In genomic region chr6:88544986-88545612, GRCh38 we compare ENCODE assay signal across 31 cellular contexts.
"Had no signal": no experiment of that assay in that cellular context is flagged by ENCODE, and none has a peak within 500 bp of the region (broad histone marks: within the 10 kb centered on the region; RNA-seq: fewer than 3 reads in every experiment).

No MANE protein-coding gene starts in this region.

- H3K4me3 ChIP-seq: adrenal gland, body of pancreas, esophagus squamous epithelium had no signal

- H3K27me3 Mint-ChIP-seq: activated B cell treated with CpG ODN at 0.5 μM for 24 hours; activated CD8-positive, alpha-beta memory T cell treated with anti-CD3 and anti-CD28 coated beads, Interleukin-2, amount 10 ng/mL, durations not matched to agents 7 days and 5 days; activated naive CD8-positive, alpha-beta T cell treated with anti-CD3 and anti-CD28 coated beads for 36 hours had no signal

- H3K27me3 ChIP-seq: adrenal gland, body of pancreas, esophagus squamous epithelium had no signal

- DNase-seq: activated B cell treated with CpG ODN at 0.5 μM for 24 hours; activated CD4-positive, alpha-beta T cell treated with anti-CD3 and anti-CD28 coated beads for 48 hours; activated CD4-positive, alpha-beta T cell treated with anti-CD3 and anti-CD28 coated beads, Interleukin-2, amount 50 U/mL, for 1 hour; activated CD4-positive, alpha-beta T cell treated with anti-CD3 and anti-CD28 coated beads, Interleukin-2, amount 50 U/mL, for 48 hours; activated CD8-positive, alpha-beta memory T cell treated with anti-CD3 and anti-CD28 coated beads, Interleukin-2, amount 10 ng/mL, durations not matched to agents 7 days and 5 days; activated CD8-positive, alpha-beta memory T cell treated with anti-CD3 and anti-CD28 coated beads, Interleukin-2, amount 50 U/mL, for 4 hours; activated CD8-positive, alpha-beta T cell treated with anti-CD3 and anti-CD28 coated beads, Interleukin-2, amount 10 ng/mL, durations not matched to agents 7 days and 5 days; activated effector memory CD4-positive, alpha-beta T cell treated with anti-CD3 and anti-CD28 coated beads, Interleukin-2, amount 50 U/mL, for 16 hours; activated naive CD4-positive, alpha-beta T cell treated with anti-CD3 and anti-CD28 coated beads for 36 hours; activated naive CD8-positive, alpha-beta T cell treated with anti-CD3 and anti-CD28 coated beads for 36 hours; activated naive CD8-positive, alpha-beta T cell treated with anti-CD3 and anti-CD28 coated beads, Interleukin-2, amount 50 U/mL, for 24 hours; activated T-cell treated with anti-CD3 and anti-CD28 coated beads, Interleukin-2, amount 50 U/mL, for 1 hour; activated T-cell treated with anti-CD3 and anti-CD28 coated beads, Interleukin-2, amount 50 U/mL, for 48 hours; adrenal gland; amygdala; aorta; body of pancreas; caudate nucleus; cortex of kidney; dermis blood vessel endothelial cell; effector CD4-positive, alpha-beta T cell; effector memory CD8-positive, alpha-beta T cell; esophagus squamous epithelium; hypothalamus; T1000; WERI-Rb-1 had no signal

- H3K9me3 ChIP-seq: adrenal gland, body of pancreas, esophagus squamous epithelium had no signal

- H3K4me1 ChIP-seq: body of pancreas, esophagus squamous epithelium had no signal

- H3K4me1 Mint-ChIP-seq: activated CD8-positive, alpha-beta memory T cell treated with anti-CD3 and anti-CD28 coated beads, Interleukin-2, amount 10 ng/mL, durations not matched to agents 7 days and 5 days; activated naive CD4-positive, alpha-beta T cell treated with anti-CD3 and anti-CD28 coated beads, Interleukin-2, amount 50 U/mL, for 24 hours had no signal

- H3K27ac Mint-ChIP-seq: activated B cell treated with CpG ODN at 0.5 μM for 24 hours; activated CD8-positive, alpha-beta memory T cell treated with anti-CD3 and anti-CD28 coated beads, Interleukin-2, amount 10 ng/mL, durations not matched to agents 7 days and 5 days; activated CD8-positive, alpha-beta T cell treated with anti-CD3 and anti-CD28 coated beads, Interleukin-2, amount 10 ng/mL, durations not matched to agents 7 days and 5 days; activated naive CD4-positive, alpha-beta T cell treated with anti-CD3 and anti-CD28 coated beads for 36 hours; activated naive CD8-positive, alpha-beta T cell treated with anti-CD3 and anti-CD28 coated beads for 36 hours; activated naive CD8-positive, alpha-beta T cell treated with anti-CD3 and anti-CD28 coated beads, Interleukin-2, amount 50 U/mL, for 24 hours; activated T-helper 1 cell treated with anti-CD3 and anti-CD28 coated beads, Interleukin-12 subunit alpha, Interleukin-12 subunit beta, Interleukin-2, Interleukin-4 antibody, amounts not matched to agents 30 ng/mL and 10 ng/mL and 1 ng/mL, durations not matched to agents 14 hours and 24 hours and 36 hours; activated T-helper 2 cell treated with anti-CD3 and anti-CD28 coated beads, Interferon-gamma antibody, Interleukin-2, Interleukin-4, amounts not matched to agents 10 μg/mL and 5 μg/mL and 100 μg/mL, durations not matched to agents 14 hours and 24 hours and 36 hours; effector memory CD8-positive, alpha-beta T cell; T-helper 2 cell treated with Interferon-gamma antibody and Interleukin-4, amounts not matched to agents 5 μg/mL and 100 μg/mL, for 36 hours had no signal

- H3K27ac ChIP-seq: adrenal gland, body of pancreas, epithelial cell of prostate, esophagus squamous epithelium, WERI-Rb-1 had no signal

- H3K36me3 ChIP-seq: adrenal gland, esophagus squamous epithelium, WERI-Rb-1 had no signal

- H3K4me3 Mint-ChIP-seq: activated B cell treated with CpG ODN at 0.5 μM for 24 hours; activated CD8-positive, alpha-beta memory T cell treated with anti-CD3 and anti-CD28 coated beads, Interleukin-2, amount 10 ng/mL, durations not matched to agents 7 days and 5 days; activated CD8-positive, alpha-beta T cell treated with anti-CD3 and anti-CD28 coated beads, Interleukin-2, amount 10 ng/mL, durations not matched to agents 7 days and 5 days; activated naive CD4-positive, alpha-beta T cell treated with anti-CD3 and anti-CD28 coated beads for 36 hours; activated naive CD4-positive, alpha-beta T cell treated with anti-CD3 and anti-CD28 coated beads, Interleukin-2, amount 50 U/mL, for 24 hours; activated naive CD8-positive, alpha-beta T cell treated with anti-CD3 and anti-CD28 coated beads for 36 hours; activated naive CD8-positive, alpha-beta T cell treated with anti-CD3 and anti-CD28 coated beads, Interleukin-2, amount 50 U/mL, for 24 hours; activated T-helper 1 cell treated with anti-CD3 and anti-CD28 coated beads, Interleukin-12 subunit alpha, Interleukin-12 subunit beta, Interleukin-2, Interleukin-4 antibody, amounts not matched to agents 30 ng/mL and 10 ng/mL and 1 ng/mL, durations not matched to agents 14 hours and 24 hours and 36 hours; effector memory CD8-positive, alpha-beta T cell; T-helper 2 cell treated with Interferon-gamma antibody and Interleukin-4, amounts not matched to agents 5 μg/mL and 100 μg/mL, for 36 hours had no signal

- H3K36me3 Mint-ChIP-seq: activated CD8-positive, alpha-beta memory T cell treated with anti-CD3 and anti-CD28 coated beads, Interleukin-2, amount 10 ng/mL, durations not matched to agents 7 days and 5 days; activated naive CD4-positive, alpha-beta T cell treated with anti-CD3 and anti-CD28 coated beads, Interleukin-2, amount 50 U/mL, for 24 hours; activated naive CD8-positive, alpha-beta T cell treated with anti-CD3 and anti-CD28 coated beads for 36 hours had no signal

- H3K9me3 Mint-ChIP-seq: activated naive CD4-positive, alpha-beta T cell treated with anti-CD3 and anti-CD28 coated beads for 36 hours; activated naive CD4-positive, alpha-beta T cell treated with anti-CD3 and anti-CD28 coated beads, Interleukin-2, amount 50 U/mL, for 24 hours; activated naive CD8-positive, alpha-beta T cell treated with anti-CD3 and anti-CD28 coated beads, Interleukin-2, amount 50 U/mL, for 24 hours; activated T-helper 2 cell treated with anti-CD3 and anti-CD28 coated beads, Interferon-gamma antibody, Interleukin-2, Interleukin-4, amounts not matched to agents 10 μg/mL and 5 μg/mL and 100 μg/mL, durations not matched to agents 14 hours and 24 hours and 36 hours; effector memory CD8-positive, alpha-beta T cell; T-helper 2 cell treated with Interferon-gamma antibody and Interleukin-4, amounts not matched to agents 5 μg/mL and 100 μg/mL, for 36 hours had no signal
